ENCODE assay signal across 26 cellular contexts in genomic region chr7:128989961-128990360, GRCh38. TPM values are rescaled to one million over a fixed set of nuclear protein-coding genes. Genes with fewer than 3 reads are reported as not detected.
"Had no signal": no experiment of that assay in that cellular context is flagged by ENCODE, and none has a peak within 500 bp of the region (broad histone marks: within the 10 kb centered on the region; RNA-seq: fewer than 3 reads in every experiment).

No MANE protein-coding gene starts in this region.

- ATAC-seq: left cardiac atrium; left lung; lower lobe of right lung; naive thymus-derived CD8-positive, alpha-beta T cell; right lobe of liver had no signal

- H3K9me3 ChIP-seq: left lung, lower lobe of right lung, ovary, right atrium auricular region, right lobe of liver, suprapubic skin, thoracic aorta, tibial artery, vagina had no signal

- H3K27ac ChIP-seq: hepatocyte, left lung, lower lobe of right lung, ovary, right atrium auricular region, right lobe of liver, suprapubic skin, thoracic aorta, tibial artery, vagina had no signal

- H3K9me3 Mint-ChIP-seq: naive thymus-derived CD8-positive, alpha-beta T cell; nephron; neural crest cell; stimulated activated naive CD8-positive, alpha-beta T cell treated with anti-CD3 and anti-CD28 coated beads, Interleukin-15, Interleukin-2, amounts not matched to agents 100 ng/mL and 50 ng/mL, for 24 hours; type B pancreatic cell had no signal

- H3K27ac Mint-ChIP-seq: naive thymus-derived CD8-positive, alpha-beta T cell; nephron; stimulated activated naive CD8-positive, alpha-beta T cell treated with anti-CD3 and anti-CD28 coated beads, Interleukin-15, Interleukin-2, amounts not matched to agents 100 ng/mL and 50 ng/mL, for 24 hours; type B pancreatic cell had no signal

- H3K36me3 ChIP-seq: ovary had no signal

- H3K27me3 ChIP-seq: hepatocyte, left lung, ovary, right atrium auricular region, right lobe of liver, suprapubic skin, tibial artery, vagina had no signal

- H3K4me1 Mint-ChIP-seq: naive thymus-derived CD8-positive, alpha-beta T cell; nephron; neural crest cell had no signal

- H3K4me3 ChIP-seq: hepatocyte, left lung, lower lobe of right lung, ovary, right atrium auricular region, right lobe of liver, smooth muscle cell, suprapubic skin, thoracic aorta, tibial artery, vagina had no signal

- DNase-seq: kidney glomerular epithelial cell; left cardiac atrium; left lung; lower lobe of right lung; mammary epithelial cell; mesenchymal stem cell; naive thymus-derived CD8-positive, alpha-beta T cell; occipital lobe; ovary; right lobe of liver; stimulated activated CD4-positive, alpha-beta T cell treated with anti-CD3 and anti-CD28 coated beads, Interleukin-1b, Interleukin-23, amount 100 ng/mL, for 48 hours; stimulated activated CD4-positive, alpha-beta T cell treated with anti-CD3 and anti-CD28 coated beads, Interleukin-2, amount 100 ng/mL, for 48 hours; stimulated activated CD4-positive, alpha-beta T cell treated with anti-CD3 and anti-CD28 coated beads, Interleukin-4, amount 100 ng/mL, for 4 hours; stimulated activated CD8-positive, alpha-beta memory T cell treated with anti-CD3 and anti-CD28 coated beads, Interleukin-4, amount 100 ng/mL, for 48 hours; stimulated activated naive CD4-positive, alpha-beta T cell; tibial artery had no signal

- H3K4me1 ChIP-seq: left lung, lower lobe of right lung, right atrium auricular region, right lobe of liver, suprapubic skin, tibial artery, vagina had no signal

- H3K4me3 Mint-ChIP-seq: naive thymus-derived CD8-positive, alpha-beta T cell; nephron; neural crest cell; stimulated activated naive CD8-positive, alpha-beta T cell treated with anti-CD3 and anti-CD28 coated beads, Interleukin-15, Interleukin-2, amounts not matched to agents 100 ng/mL and 50 ng/mL, for 24 hours; type B pancreatic cell had no signal

RNA-seq across cellular contexts. Expression of gene IRF5, which starts 52.2 kb away (rescaled TPM):
- total RNA-seq: neural crest cell had no signal
